In the genomic region with DNA sequence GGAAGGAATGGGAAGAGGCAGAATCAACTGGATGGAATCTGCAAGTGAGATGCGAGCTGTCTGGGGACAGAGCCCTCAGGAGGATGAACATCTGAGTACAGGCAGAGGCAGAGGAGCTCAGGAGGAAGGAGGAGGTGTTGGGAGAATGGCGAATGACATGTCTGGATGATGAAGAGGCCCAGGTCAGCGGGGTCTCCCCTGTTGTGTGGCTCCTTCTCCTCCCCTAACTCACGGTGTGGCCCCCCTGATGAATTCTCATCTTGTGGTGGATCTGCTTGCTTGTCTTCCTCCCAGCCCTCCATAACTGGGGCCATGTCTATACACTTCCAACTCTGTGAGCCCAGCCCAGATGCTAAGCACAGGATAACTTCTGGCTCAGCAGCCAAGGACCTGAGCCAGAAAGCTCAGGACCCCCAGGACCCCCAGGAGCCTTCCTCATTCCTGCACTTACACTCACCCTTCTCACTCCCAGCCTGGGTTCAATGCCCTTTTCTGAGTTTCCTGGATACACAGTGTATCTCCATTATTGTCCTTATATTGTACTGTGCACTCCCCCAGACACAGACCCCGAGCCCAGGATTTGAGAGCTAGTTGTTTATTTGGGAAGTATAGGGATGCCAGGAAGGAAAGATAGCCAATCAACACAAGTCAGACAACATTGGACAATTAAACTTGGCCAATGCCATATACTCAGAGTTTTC, we compare ENCODE assay signal across 26 cellular contexts.
A peak's percentile ranks its signal among the peaks of the same experiment; 100 is the strongest.
DNase-seq lines count a peak whose midpoint lies in the region; ATAC-seq and TF ChIP-seq lines count a peak whose summit lies in the region.
"Had no signal": no experiment of that assay in that cellular context is flagged by ENCODE, and none has a peak within 500 bp of the region (broad histone marks: within the 10 kb centered on the region; RNA-seq: fewer than 3 reads in every experiment).

No MANE protein-coding gene starts in this region.

- no peaks in the 10 kb centered on the region; the same call in 1 of the 2 replicates for H3K9me2 ChIP-seq in GM23338 (ENCODE audit: insufficient read depth)

- H3K23ac ChIP-seq in neuronal stem cell (ENCODE audit: low read depth, low read length, poor library complexity) = no peak overlapping the region

- H3K27ac Mint-ChIP-seq in activated CD4-positive, alpha-beta memory T cell treated with anti-CD3 and anti-CD28 coated beads for 36 hours = no peak overlapping the region
- H3K27ac Mint-ChIP-seq in GM23338 = no peak overlapping the region
- H3K27ac Mint-ChIP-seq: CD4-positive, alpha-beta memory T cell; CD4-positive, CD25-positive, alpha-beta regulatory T cell; CD8-positive, alpha-beta memory T cell had no signal

- no peaks in the 10 kb centered on the region for H3K4me1 ChIP-seq in esophagus muscularis mucosa
- H3K4me1 ChIP-seq in neuronal stem cell (ENCODE audit: control insufficient read depth in 2 of 2, insufficient read depth in 1 of 2, low read depth in 1 of 2, low read length in 2 of 2) = no peaks in the 10 kb centered on the region
- no peaks in the 10 kb centered on the region for H3K4me1 ChIP-seq in ovary (ENCODE audit: insufficient read depth)
- no peaks in the 10 kb centered on the region for H3K4me1 ChIP-seq in GM23338 (ENCODE audit: insufficient read depth)
- H3K4me1 ChIP-seq: BE2C, BLaER1 had no signal

- H3K79me1 ChIP-seq in neuronal stem cell (ENCODE audit: low read depth, low read length) = no peaks in the 10 kb centered on the region

- WGBS in esophagus muscularis mucosa = 76% methylated on average over 5 of the region's 5 CpGs
- no CpG with 5 or more reads among the region's 5 CpGs for WGBS in neuronal stem cell (ENCODE audit: extremely low coverage in 2 of 2, insufficient read length in 2 of 2, insufficient replicate concordance in 1 of 2), 2 donors
- WGBS in ovary, 3 donors = 68 to 70% (median 70%) methylated on average over 5 of the region's 5 CpGs

- DNase-seq in ecto neural progenitor cell (ENCODE audit: low spot score) (peak; percentile 13), esophagus muscularis mucosa (ENCODE audit: extremely low spot score) (peak; percentile 77), neuronal stem cell (ENCODE audit: low spot score) (no peak), ureter (ENCODE audit: low spot score) (peak; percentile 10), SKM-1 treated with dmso at 0.1 percent for 144 hours (lab: John Stamatoyannopoulos, UW; ENCODE audit: unreplicated experiment) (no peak), ovary (no peak), GM23338 (ENCODE audit: low spot score) (no peak)
- DNase-seq in activated CD4-positive, alpha-beta memory T cell treated with anti-CD3 and anti-CD28 coated beads for 36 hours = no peak
- DNase-seq: 8988T; ACHN; BE2C; C1 segment of cervical spinal cord; CD4-positive, alpha-beta memory T cell; CD4-positive, CD25-positive, alpha-beta regulatory T cell; CD8-positive, alpha-beta memory T cell; COR-L47; DMS 273 treated with DMSO at 0.1 percent for 48 hours; DMS153; DMS53; DMS79; DND-41; EL; GDM1 had no signal

- no peak for TF ChIP-seq POLR2A in esophagus muscularis mucosa (IDR thresholded peaks at IDR 0.05; ENCODE audit: low read depth)
- no peak for TF ChIP-seq POLR2A in ovary (IDR thresholded peaks at IDR 0.05)

- no peaks in the 10 kb centered on the region for H3K27me3 Mint-ChIP-seq in activated CD4-positive, alpha-beta memory T cell treated with anti-CD3 and anti-CD28 coated beads for 36 hours
- H3K27me3 Mint-ChIP-seq in GM23338 (ENCODE audit: insufficient read depth, low read depth, poor library complexity) = no peaks in the 10 kb centered on the region
- H3K27me3 Mint-ChIP-seq: CD4-positive, alpha-beta memory T cell; CD4-positive, CD25-positive, alpha-beta regulatory T cell; CD8-positive, alpha-beta memory T cell had no signal

- POLR2A ChIA-PET in activated CD4-positive, alpha-beta memory T cell treated with anti-CD3 and anti-CD28 coated beads for 36 hours (lab: Charles Lee) = interaction anchor here (0.5 kb wide), 1 partner anchor 113 kb away, joined by 4 read pairs; no protein-coding TSS in a partner anchor

- H3F3A ChIP-seq in GM23338 (replicated peaks; ENCODE audit: low read depth) = no peaks in the 10 kb centered on the region

- H4K20me1 ChIP-seq in GM23338 (replicated peaks; ENCODE audit: insufficient read depth) = no peaks in the 10 kb centered on the region
- H4K20me1 ChIP-seq: BLaER1 had no signal

- no peak overlapping the region for H3K4me3 Mint-ChIP-seq in activated CD4-positive, alpha-beta memory T cell treated with anti-CD3 and anti-CD28 coated beads for 36 hours
- H3K4me3 Mint-ChIP-seq in GM23338 = no peak overlapping the region
- H3K4me3 Mint-ChIP-seq: CD14-positive monocyte; CD4-positive, alpha-beta memory T cell; CD4-positive, CD25-positive, alpha-beta regulatory T cell; CD8-positive, alpha-beta memory T cell had no signal

- H3K27ac ChIP-seq in esophagus muscularis mucosa (replicated peaks in 1 of 4) = no peak overlapping the region
- H3K27ac ChIP-seq in neuronal stem cell (replicated peaks; ENCODE audit: low read length) = no peak overlapping the region
- no peak overlapping the region for H3K27ac ChIP-seq in ovary
- no peak overlapping the region for H3K27ac ChIP-seq in GM23338 (ENCODE audit: low read depth)
- H3K27ac ChIP-seq: BLaER1 had no signal

- H3K14ac ChIP-seq in neuronal stem cell (ENCODE audit: low read length) = no peak overlapping the region

- no peak overlapping the region for H2BK120ac ChIP-seq in neuronal stem cell (ENCODE audit: low read depth, low read length)

- TF ChIP-seq CTCF in esophagus muscularis mucosa (IDR thresholded peaks at IDR 0.05) = no peak
- TF ChIP-seq CTCF in ovary (IDR thresholded peaks at IDR 0.05) = no peak
- TF ChIP-seq CTCF in GM23338 (conservative IDR thresholded peaks at IDR 0.05; ENCODE audit: low read depth in 2 of 2) = no peak

- H4K8ac ChIP-seq in neuronal stem cell (ENCODE audit: low read depth, low read length) = no peak overlapping the region

- H3K4me1 Mint-ChIP-seq in activated CD4-positive, alpha-beta memory T cell treated with anti-CD3 and anti-CD28 coated beads for 36 hours (ENCODE audit: low read depth) = no peaks in the 10 kb centered on the region
- H3K4me1 Mint-ChIP-seq in GM23338 = no peaks in the 10 kb centered on the region
- H3K4me1 Mint-ChIP-seq: CD14-positive monocyte; CD4-positive, alpha-beta memory T cell; CD4-positive, CD25-positive, alpha-beta regulatory T cell; CD8-positive, alpha-beta memory T cell had no signal

- no peak overlapping the region for H2AFZ ChIP-seq in neuronal stem cell (ENCODE audit: low read length)
- H2AFZ ChIP-seq in GM23338 = no peak overlapping the region

- H2BK15ac ChIP-seq in neuronal stem cell (ENCODE audit: low read length) = no peak overlapping the region

- H4K91ac ChIP-seq in neuronal stem cell (ENCODE audit: low read depth, low read length, poor library complexity) = no peak overlapping the region

- no peak overlapping the region for H2BK5ac ChIP-seq in neuronal stem cell (ENCODE audit: low read length)

- no peaks in the 10 kb centered on the region for H3K9me3 Mint-ChIP-seq in activated CD4-positive, alpha-beta memory T cell treated with anti-CD3 and anti-CD28 coated beads for 36 hours
- H3K9me3 Mint-ChIP-seq in GM23338 = no peaks in the 10 kb centered on the region; the same call in 2 of the 3 replicates
- H3K9me3 Mint-ChIP-seq: CD8-positive, alpha-beta memory T cell had no signal

- no peak for ATAC-seq in GM23338
- ATAC-seq: GM12878 had no signal

- H3K9ac ChIP-seq in neuronal stem cell (ENCODE audit: low read depth, low read length, poor library complexity) = no peak overlapping the region
- H3K9ac ChIP-seq: BLaER1 had no signal

- no peaks in the 10 kb centered on the region for H3K79me2 ChIP-seq in GM23338 (replicated peaks; ENCODE audit: insufficient read depth)

- H3K36me3 ChIP-seq in esophagus muscularis mucosa (no peaks in the 10 kb centered on the region), neuronal stem cell (replicated peaks in 1 of 2; ENCODE audit: control insufficient read depth in 2 of 2, insufficient read depth in 2 of 2, low read length in 2 of 2) (no peaks in the 10 kb centered on the region), ovary (no peaks in the 10 kb centered on the region), GM23338 (ENCODE audit: insufficient read depth) (no peaks in the 10 kb centered on the region)
- H3K36me3 ChIP-seq: BE2C, BLaER1 had no signal

- no peak overlapping the region for H3K18ac ChIP-seq in neuronal stem cell (ENCODE audit: low read length)

- CTCF ChIA-PET in activated CD4-positive, alpha-beta memory T cell treated with anti-CD3 and anti-CD28 coated beads for 36 hours (lab: Charles Lee) = no interaction called here

- TF ChIP-seq EP300 in esophagus muscularis mucosa (IDR thresholded peaks at IDR 0.05) = no peak
- no peak for TF ChIP-seq EP300 in ovary (IDR thresholded peaks at IDR 0.05)

- intact Hi-C loops in esophagus muscularis mucosa (cut with DNase I) = no loop called here
- intact Hi-C loops in activated CD4-positive, alpha-beta memory T cell treated with anti-CD3 and anti-CD28 coated beads for 36 hours (cut with micrococcal nuclease) = no loop called here
- intact Hi-C loops in ovary (cut with DNase I) = no loop called here

- no peaks in the 10 kb centered on the region for H3K36me3 Mint-ChIP-seq in activated CD4-positive, alpha-beta memory T cell treated with anti-CD3 and anti-CD28 coated beads for 36 hours
- H3K36me3 Mint-ChIP-seq in GM23338 (ENCODE audit: low read depth) = no peaks in the 10 kb centered on the region
- H3K36me3 Mint-ChIP-seq: CD14-positive monocyte; CD4-positive, alpha-beta memory T cell; CD4-positive, CD25-positive, alpha-beta regulatory T cell; CD8-positive, alpha-beta memory T cell had no signal

- no peak overlapping the region for H3K4me3 ChIP-seq in esophagus muscularis mucosa
- H3K4me3 ChIP-seq in neuronal stem cell (ENCODE audit: low read length in 2 of 2) = no peak overlapping the region
- no peak overlapping the region for H3K4me3 ChIP-seq in ovary
- no peak overlapping the region for H3K4me3 ChIP-seq in GM23338
- H3K4me3 ChIP-seq: BLaER1, GM12878 had no signal

- H3K4me2 ChIP-seq in neuronal stem cell (ENCODE audit: insufficient read depth, low read length, poor library complexity, severe bottlenecking) (no peak overlapping the region), GM23338 (no peak overlapping the region)
- H3K4me2 ChIP-seq: BLaER1 had no signal

- no peak overlapping the region for H2BK12ac ChIP-seq in neuronal stem cell (ENCODE audit: low read length)

- H3K9me3 ChIP-seq in esophagus muscularis mucosa (no peaks in the 10 kb centered on the region), neuronal stem cell (replicated peaks in 1 of 2; ENCODE audit: control insufficient read depth in 2 of 2, insufficient read depth in 1 of 2, low read depth in 1 of 2, low read length in 2 of 2) (peaks cover 0 to 2% of the 10 kb centered on the region in 2 donors), ovary (no peaks in the 10 kb centered on the region)
- H3K9me3 ChIP-seq: BE2C, BLaER1 had no signal

- H3K4ac ChIP-seq in neuronal stem cell (ENCODE audit: low read length) = no peak overlapping the region

- H2AK5ac ChIP-seq in neuronal stem cell (ENCODE audit: low read depth, low read length) = peak overlapping the region; percentile 13

- H3K27me3 ChIP-seq in esophagus muscularis mucosa (no peaks in the 10 kb centered on the region), neuronal stem cell (ENCODE audit: control insufficient read depth in 3 of 3, insufficient read depth in 3 of 3, low read depth in 1 of 3, low read length in 3 of 3) (peaks cover 0 to 3% (median 0%) of the 10 kb centered on the region in 3 experiments), ovary (no peaks in the 10 kb centered on the region), GM23338 (ENCODE audit: insufficient read depth) (no peaks in the 10 kb centered on the region)
- H3K27me3 ChIP-seq: BE2C, BLaER1 had no signal

Comparison
In these comparisons a context has a peak if more than half of its experiments do, and no peak if none do; other contexts are left out.
1. DNase-seq: peak in ecto neural progenitor cell (single experiment), esophagus muscularis mucosa (single experiment) and ureter (single experiment); none in neuronal stem cell (single experiment), SKM-1 treated with dmso at 0.1 percent for 144 hours (single experiment), activated CD4-positive, alpha-beta memory T cell treated with anti-CD3 and anti-CD28 coated beads for 36 hours (single experiment), ovary (0 of 5) and GM23338 (single experiment).